ENCODE assay signal across 1 cellular context in genomic region chr11:47987781-47988180, GRCh38.
TF ChIP-seq lines count a peak whose summit lies in the region.

No MANE protein-coding gene starts in this region.

TF ChIP-seq in HCT116, 20 proteins besides CTCF, POLR2A, EP300 and RAD21 (continued from another document):
- TF ChIP-seq FOSL1 (IDR thresholded peaks at IDR 0.05; ENCODE audit: low read depth): no peak
- no peak for TF ChIP-seq YY1 (IDR thresholded peaks at IDR 0.05; ENCODE audit: extremely low read depth, insufficient replicate concordance, low read depth, low read length)
- TF ChIP-seq CEBPB (IDR thresholded peaks at IDR 0.05; ENCODE audit: low read depth): no peak
- TF ChIP-seq SRF (IDR thresholded peaks at IDR 0.05; ENCODE audit: low read depth): no peak
- TF ChIP-seq JUND (IDR thresholded peaks at IDR 0.05): no peak
- TF ChIP-seq EZH2phosphoT487 (IDR thresholded peaks at IDR 0.05; ENCODE audit: borderline replicate concordance): no peak
- no peak for TF ChIP-seq ZFX (IDR thresholded peaks at IDR 0.05)
- no peak for TF ChIP-seq TCF7L2 (IDR thresholded peaks at IDR 0.05; ENCODE audit: borderline replicate concordance, extremely low read depth, insufficient read depth, insufficient read length)
- TF ChIP-seq SP1 (IDR thresholded peaks at IDR 0.05; ENCODE audit: low read depth): no peak
- no peak for TF ChIP-seq CBX3 (IDR thresholded peaks at IDR 0.05; ENCODE audit: low read depth)
- no peak for TF ChIP-seq ZBTB33 (IDR thresholded peaks at IDR 0.05; ENCODE audit: extremely low read depth, insufficient replicate concordance, low read length)
- TF ChIP-seq ZNF274 (IDR thresholded peaks at IDR 0.05; ENCODE audit: low read depth, low read length): no peak
- TF ChIP-seq ELF1 (IDR thresholded peaks at IDR 0.05; ENCODE audit: borderline replicate concordance, low read depth): no peak
